ENCODE assay signal across 33 cellular contexts in genomic region chr14:31566456-31566855, GRCh38.
"Had no signal": no experiment of that assay in that cellular context is flagged by ENCODE, and none has a peak within 500 bp of the region (broad histone marks: within the 10 kb centered on the region; RNA-seq: fewer than 3 reads in every experiment).

No MANE protein-coding gene starts in this region.

- H3K36me3 ChIP-seq: adrenal gland, brain microvascular endothelial cell, esophagus muscularis mucosa had no signal

- H3K9me3 Mint-ChIP-seq: activated CD4-positive, alpha-beta memory T cell treated with anti-CD3 and anti-CD28 coated beads for 36 hours; activated CD4-positive, alpha-beta T cell treated with anti-CD3 and anti-CD28 coated beads, Interleukin-2, amount 10 ng/mL, durations not matched to agents 24 days and 14 days; activated naive CD4-positive, alpha-beta T cell treated with anti-CD3 and anti-CD28 coated beads for 36 hours; activated naive CD4-positive, alpha-beta T cell treated with anti-CD3 and anti-CD28 coated beads, Interleukin-2, amount 50 U/mL, for 24 hours; activated naive CD8-positive, alpha-beta T cell treated with anti-CD3 and anti-CD28 coated beads for 36 hours; activated naive CD8-positive, alpha-beta T cell treated with anti-CD3 and anti-CD28 coated beads, Interleukin-2, amount 50 U/mL, for 24 hours; activated T-helper 1 cell treated with anti-CD3 and anti-CD28 coated beads, Interleukin-12 subunit alpha, Interleukin-12 subunit beta, Interleukin-2, Interleukin-4 antibody, amounts not matched to agents 30 ng/mL and 10 ng/mL and 1 ng/mL, durations not matched to agents 14 hours and 24 hours and 36 hours; activated T-helper 2 cell treated with anti-CD3 and anti-CD28 coated beads, Interferon-gamma antibody, Interleukin-2, Interleukin-4, amounts not matched to agents 10 μg/mL and 5 μg/mL and 100 μg/mL, durations not matched to agents 14 hours and 24 hours and 36 hours; central memory CD8-positive, alpha-beta T cell; effector memory CD8-positive, alpha-beta T cell had no signal

- H3K27me3 Mint-ChIP-seq: activated CD4-positive, alpha-beta memory T cell treated with anti-CD3 and anti-CD28 coated beads for 36 hours; activated CD4-positive, alpha-beta T cell treated with anti-CD3 and anti-CD28 coated beads for 36 hours; activated CD4-positive, alpha-beta T cell treated with anti-CD3 and anti-CD28 coated beads, Interleukin-2, amount 10 ng/mL, durations not matched to agents 24 days and 14 days; activated CD8-positive, alpha-beta memory T cell treated with anti-CD3 and anti-CD28 coated beads, Interleukin-2, amount 10 ng/mL, durations not matched to agents 7 days and 5 days; activated naive CD4-positive, alpha-beta T cell treated with anti-CD3 and anti-CD28 coated beads, Interleukin-2, amount 50 U/mL, for 24 hours; activated naive CD8-positive, alpha-beta T cell treated with anti-CD3 and anti-CD28 coated beads for 36 hours; activated naive CD8-positive, alpha-beta T cell treated with anti-CD3 and anti-CD28 coated beads, Interleukin-2, amount 50 U/mL, for 24 hours; central memory CD8-positive, alpha-beta T cell; effector memory CD8-positive, alpha-beta T cell had no signal

- H3K4me3 ChIP-seq: adrenal gland, esophagus muscularis mucosa had no signal

- H3K27ac Mint-ChIP-seq: activated CD4-positive, alpha-beta memory T cell treated with anti-CD3 and anti-CD28 coated beads for 36 hours; activated CD4-positive, alpha-beta T cell treated with anti-CD3 and anti-CD28 coated beads for 36 hours; activated CD4-positive, alpha-beta T cell treated with anti-CD3 and anti-CD28 coated beads, Interleukin-2, amount 10 ng/mL, durations not matched to agents 24 days and 14 days; activated CD8-positive, alpha-beta memory T cell treated with anti-CD3 and anti-CD28 coated beads, Interleukin-2, amount 10 ng/mL, durations not matched to agents 7 days and 5 days; activated CD8-positive, alpha-beta T cell treated with anti-CD3 and anti-CD28 coated beads, Interleukin-2, amount 10 ng/mL, durations not matched to agents 7 days and 5 days; activated naive CD4-positive, alpha-beta T cell treated with anti-CD3 and anti-CD28 coated beads for 36 hours; activated naive CD4-positive, alpha-beta T cell treated with anti-CD3 and anti-CD28 coated beads, Interleukin-2, amount 50 U/mL, for 24 hours; activated naive CD8-positive, alpha-beta T cell treated with anti-CD3 and anti-CD28 coated beads for 36 hours; activated naive CD8-positive, alpha-beta T cell treated with anti-CD3 and anti-CD28 coated beads, Interleukin-2, amount 50 U/mL, for 24 hours; activated T-helper 1 cell treated with anti-CD3 and anti-CD28 coated beads, Interleukin-12 subunit alpha, Interleukin-12 subunit beta, Interleukin-2, Interleukin-4 antibody, amounts not matched to agents 30 ng/mL and 10 ng/mL and 1 ng/mL, durations not matched to agents 14 hours and 24 hours and 36 hours; activated T-helper 2 cell treated with anti-CD3 and anti-CD28 coated beads, Interferon-gamma antibody, Interleukin-2, Interleukin-4, amounts not matched to agents 10 μg/mL and 5 μg/mL and 100 μg/mL, durations not matched to agents 14 hours and 24 hours and 36 hours had no signal

- DNase-seq: activated CD4-positive, alpha-beta memory T cell treated with anti-CD3 and anti-CD28 coated beads for 36 hours; activated CD4-positive, alpha-beta T cell treated with anti-CD3 and anti-CD28 coated beads for 36 hours; activated CD4-positive, alpha-beta T cell treated with anti-CD3 and anti-CD28 coated beads, Interleukin-2, amount 10 ng/mL, durations not matched to agents 24 days and 14 days; activated CD4-positive, CD25-positive, alpha-beta regulatory T cell; activated CD4-positive, CD25-positive, alpha-beta regulatory T cell treated with anti-CD3 and anti-CD28 coated beads, Interleukin-2, amount 50 U/mL, for 72 hours; activated CD8-positive, alpha-beta memory T cell treated with anti-CD3 and anti-CD28 coated beads, Interleukin-2, amount 10 ng/mL, durations not matched to agents 7 days and 5 days; activated CD8-positive, alpha-beta memory T cell treated with anti-CD3 and anti-CD28 coated beads, Interleukin-2, amount 50 U/mL, for 4 hours; activated CD8-positive, alpha-beta T cell treated with anti-CD3 and anti-CD28 coated beads, Interleukin-2, amount 10 ng/mL, durations not matched to agents 7 days and 5 days; activated effector memory CD4-positive, alpha-beta T cell treated with anti-CD3 and anti-CD28 coated beads, Interleukin-2, amount 50 U/mL, for 16 hours; activated naive CD4-positive, alpha-beta T cell treated with anti-CD3 and anti-CD28 coated beads for 36 hours; activated naive CD8-positive, alpha-beta T cell treated with anti-CD3 and anti-CD28 coated beads for 36 hours; activated naive CD8-positive, alpha-beta T cell treated with anti-CD3 and anti-CD28 coated beads, Interleukin-2, amount 50 U/mL, for 24 hours; activated T-cell treated with anti-CD3 and anti-CD28 coated beads, Interleukin-2, amount 50 U/mL, for 1 hour; activated T-cell treated with anti-CD3 and anti-CD28 coated beads, Interleukin-2, amount 50 U/mL, for 48 hours; adrenal gland; amygdala; aorta; brain microvascular endothelial cell; cortex of kidney; dermis blood vessel endothelial cell; effector CD4-positive, alpha-beta T cell; effector memory CD8-positive, alpha-beta T cell; erythroblast; foreskin fibroblast; head of caudate nucleus; T-helper 2 cell had no signal

- H3K27ac ChIP-seq: adrenal gland, brain microvascular endothelial cell, esophagus muscularis mucosa had no signal

- H3K27me3 ChIP-seq: adrenal gland, brain microvascular endothelial cell, esophagus muscularis mucosa had no signal

- FAIRE-seq: bronchial epithelial cell, colon had no signal

- H3K4me3 Mint-ChIP-seq: activated CD4-positive, alpha-beta memory T cell treated with anti-CD3 and anti-CD28 coated beads for 36 hours; activated CD4-positive, alpha-beta T cell treated with anti-CD3 and anti-CD28 coated beads for 36 hours; activated CD4-positive, alpha-beta T cell treated with anti-CD3 and anti-CD28 coated beads, Interleukin-2, amount 10 ng/mL, durations not matched to agents 24 days and 14 days; activated CD8-positive, alpha-beta memory T cell treated with anti-CD3 and anti-CD28 coated beads, Interleukin-2, amount 10 ng/mL, durations not matched to agents 7 days and 5 days; activated CD8-positive, alpha-beta T cell treated with anti-CD3 and anti-CD28 coated beads, Interleukin-2, amount 10 ng/mL, durations not matched to agents 7 days and 5 days; activated naive CD4-positive, alpha-beta T cell treated with anti-CD3 and anti-CD28 coated beads for 36 hours; activated naive CD4-positive, alpha-beta T cell treated with anti-CD3 and anti-CD28 coated beads, Interleukin-2, amount 50 U/mL, for 24 hours; activated naive CD8-positive, alpha-beta T cell treated with anti-CD3 and anti-CD28 coated beads for 36 hours; activated naive CD8-positive, alpha-beta T cell treated with anti-CD3 and anti-CD28 coated beads, Interleukin-2, amount 50 U/mL, for 24 hours; activated T-helper 1 cell treated with anti-CD3 and anti-CD28 coated beads, Interleukin-12 subunit alpha, Interleukin-12 subunit beta, Interleukin-2, Interleukin-4 antibody, amounts not matched to agents 30 ng/mL and 10 ng/mL and 1 ng/mL, durations not matched to agents 14 hours and 24 hours and 36 hours; central memory CD8-positive, alpha-beta T cell; effector memory CD8-positive, alpha-beta T cell had no signal

- ATAC-seq: activated CD4-positive, alpha-beta T cell treated with anti-CD3 and anti-CD28 coated beads for 36 hours; activated CD8-positive, alpha-beta memory T cell treated with anti-CD3 and anti-CD28 coated beads, Interleukin-2, amount 10 ng/mL, durations not matched to agents 7 days and 5 days; activated CD8-positive, alpha-beta T cell treated with anti-CD3 and anti-CD28 coated beads, Interleukin-2, amount 10 ng/mL, durations not matched to agents 7 days and 5 days; activated naive CD8-positive, alpha-beta T cell treated with anti-CD3 and anti-CD28 coated beads, Interleukin-2, amount 50 U/mL, for 24 hours; effector memory CD8-positive, alpha-beta T cell had no signal

- H3K9me3 ChIP-seq: adrenal gland, esophagus muscularis mucosa had no signal
